In genomic region chr4:41142356-41142755, GRCh38 we compare ENCODE assay signal across 12 cellular contexts.
DNase-seq lines count a peak whose midpoint lies in the region; ATAC-seq, FAIRE-seq and TF ChIP-seq lines count a peak whose summit lies in the region.
"Had no signal": no experiment of that assay in that cellular context is flagged by ENCODE, and none has a peak within 500 bp of the region (broad histone marks: within the 10 kb centered on the region; RNA-seq: fewer than 3 reads in every experiment).

No MANE protein-coding gene starts in this region.

- H3K36me3 ChIP-seq in astrocyte (ENCODE audit: insufficient read depth, low read length) (peaks cover 10% of the 10 kb centered on the region), gastroesophageal sphincter (no peaks in the 10 kb centered on the region), ovary (no peaks in the 10 kb centered on the region), upper lobe of right lung (no peaks in the 10 kb centered on the region)
- H3K36me3 ChIP-seq: HAP-1 had no signal

- no peak overlapping the region for H2AFZ ChIP-seq in astrocyte (ENCODE audit: low read depth, low read length)

- H3K36me3 Mint-ChIP-seq in astrocyte (ENCODE audit: low read depth, unreplicated experiment): peaks cover 17% of the 10 kb centered on the region

- H3K9me3 Mint-ChIP-seq in astrocyte (ENCODE audit: unreplicated experiment): no peaks in the 10 kb centered on the region

- ATAC-seq in gastroesophageal sphincter (no peak), upper lobe of right lung (no peak), GM21390 (IDR thresholded peaks at IDR 0.05; ENCODE audit: unreplicated experiment) (no peak), GM21619 (IDR thresholded peaks at IDR 0.05; ENCODE audit: unreplicated experiment) (no peak), HG03439 (IDR thresholded peaks at IDR 0.05; ENCODE audit: unreplicated experiment) (no peak)

- H3K4me1 ChIP-seq in astrocyte (ENCODE audit: insufficient read depth, low read length) (peaks cover 55% of the 10 kb centered on the region), gastroesophageal sphincter (peaks cover 31 to 68% (median 34%) of the 10 kb centered on the region in 3 donors), ovary (ENCODE audit: insufficient read depth) (peaks cover 21% of the 10 kb centered on the region), upper lobe of right lung (peaks cover 49% of the 10 kb centered on the region)

- H3K27ac ChIP-seq in astrocyte (ENCODE audit: low read depth, low read length) (peak overlapping the region; percentile 90), gastroesophageal sphincter (peak overlapping the region; percentile 85 to 98 (median 88)), ovary (peak overlapping the region in 1 of 2 donors; percentile 71), upper lobe of right lung (peak overlapping the region; percentile 77)

- H3K9me3 ChIP-seq in astrocyte (ENCODE audit: insufficient read depth, low read depth, low read length) (peaks cover 4% of the 10 kb centered on the region), gastroesophageal sphincter (no peaks in the 10 kb centered on the region), ovary (no peaks in the 10 kb centered on the region), upper lobe of right lung (no peaks in the 10 kb centered on the region)
- H3K9me3 ChIP-seq: HAP-1 had no signal

- H3K4me3 ChIP-seq in astrocyte (ENCODE audit: insufficient read depth, low read depth, low read length) (no peak overlapping the region), gastroesophageal sphincter (no peak overlapping the region), ovary (no peak overlapping the region), upper lobe of right lung (no peak overlapping the region)
- H3K4me3 ChIP-seq: HAP-1 had no signal

- TF ChIP-seq EP300 in gastroesophageal sphincter (IDR thresholded peaks at IDR 0.05) (no peak), ovary (IDR thresholded peaks at IDR 0.05) (no peak)

- DNase-seq in astrocyte (ENCODE audit: low read depth): no peak
- DNase-seq in ovary: peak in 4 of 5 donors; percentile 45 to 56 (median 50)
- no peak for DNase-seq in upper lobe of right lung
- DNase-seq in stimulated activated CD4-positive, alpha-beta T cell treated with anti-CD3 and anti-CD28 coated beads, Interleukin-4, amount 100 ng/mL, for 1 hour: no peak
- DNase-seq: KG1, NCI-H2081 treated with DMSO at 0.1 percent for 48 hours, T1000 had no signal

- TF ChIP-seq POLR2A in gastroesophageal sphincter (IDR thresholded peaks at IDR 0.05) (no peak), ovary (IDR thresholded peaks at IDR 0.05) (no peak)

- intact Hi-C loops in ovary (cut with DNase I) (loop anchor here in 1 of 4 donors (10.0 kb wide), 1 partner anchor 52 kb away; no protein-coding TSS in a partner anchor), upper lobe of right lung (cut with DNase I) (no loop called here)

- peak overlapping the region; percentile 66 for H3K9ac ChIP-seq in astrocyte (ENCODE audit: low read length)

- H4K20me1 ChIP-seq in astrocyte (ENCODE audit: insufficient read depth, low read length): no peaks in the 10 kb centered on the region

- no peak for FAIRE-seq in astrocyte (lab: Jason Lieb, UNC)

- peak overlapping the region; percentile 99 for H3K27ac Mint-ChIP-seq in astrocyte (ENCODE audit: unreplicated experiment)

- WGBS in gastroesophageal sphincter (ENCODE audit: low coverage in 1 of 2), 2 donors: 22 to 33% methylated on average over 1 to 5 of the region's 5 CpGs
- WGBS in ovary, 3 donors: 12 to 20% (median 16%) methylated on average over 5 of the region's 5 CpGs

- H3K79me2 ChIP-seq in astrocyte (ENCODE audit: insufficient read depth, low read length): peaks cover 68% of the 10 kb centered on the region

- H3K4me3 Mint-ChIP-seq in astrocyte (ENCODE audit: unreplicated experiment): peak overlapping the region; percentile 54

- TF ChIP-seq CTCF in astrocyte (IDR thresholded peaks at IDR 0.05; ENCODE audit: insufficient read depth, low read depth, low read length) (no peak), gastroesophageal sphincter (IDR thresholded peaks at IDR 0.05) (no peak), ovary (IDR thresholded peaks at IDR 0.05) (no peak), upper lobe of right lung (IDR thresholded peaks at IDR 0.05) (no peak)

- H3K4me1 Mint-ChIP-seq in astrocyte (ENCODE audit: low read depth, unreplicated experiment): peaks cover 78% of the 10 kb centered on the region

- H3K27me3 ChIP-seq in astrocyte (ENCODE audit: insufficient read depth, low read length) (no peaks in the 10 kb centered on the region), gastroesophageal sphincter (no peaks in the 10 kb centered on the region), ovary (no peaks in the 10 kb centered on the region), upper lobe of right lung (no peaks in the 10 kb centered on the region)

- peak overlapping the region; percentile 76 for H3K4me2 ChIP-seq in astrocyte (ENCODE audit: low read length)

- H3K27me3 Mint-ChIP-seq in astrocyte (ENCODE audit: low read depth, unreplicated experiment): no peaks in the 10 kb centered on the region

Comparison
In these comparisons a context has a peak if more than half of its experiments do, and no peak if none do; other contexts are left out.
1. DNase-seq: peak in ovary (4 of 5); none in astrocyte (single experiment), upper lobe of right lung (single experiment) and stimulated activated CD4-positive, alpha-beta T cell treated with anti-CD3 and anti-CD28 coated beads, Interleukin-4, amount 100 ng/mL, for 1 hour (single experiment).